26 cellular contexts compared by ENCODE assay signal in genomic region chr11:110446594-110446993, GRCh38.
"Had no signal": no experiment of that assay in that cellular context is flagged by ENCODE, and none has a peak within 500 bp of the region (broad histone marks: within the 10 kb centered on the region; RNA-seq: fewer than 3 reads in every experiment).

No MANE protein-coding gene starts in this region.

- H3K4me1 ChIP-seq: colonic mucosa, left lung, prostate gland, upper lobe of left lung had no signal

- DNase-seq: colonic mucosa; dermis blood vessel endothelial cell; effector memory CD4-positive, alpha-beta T cell; erythroblast; esophagus squamous epithelium; foreskin melanocyte; glutamatergic neuron; heart right ventricle; hippocampal formation; left cardiac atrium; left lung; mesenchymal stem cell; midbrain; naive thymus-derived CD4-positive, alpha-beta T cell; nucleus accumbens; right cardiac atrium; sigmoid colon; stimulated activated CD4-positive, alpha-beta T cell treated with anti-CD3 and anti-CD28 coated beads, Interleukin-2, amount 100 ng/mL, for 24 hours; stimulated activated CD4-positive, alpha-beta T cell treated with anti-CD3 and anti-CD28 coated beads, Interleukin-4, amount 100 ng/mL, for 24 hours; stimulated activated naive B cell treated with anti-CD40 and anti-IgM and Interleukin-4, amounts not matched to agents 10 μg/mL and 1 μg/mL and 100 μg/mL, for 72 hours; upper lobe of left lung had no signal

- H3K9me3 ChIP-seq: colonic mucosa, esophagus squamous epithelium, left lung, prostate gland, sigmoid colon, thoracic aorta, tibial nerve, upper lobe of left lung had no signal

- H3K36me3 ChIP-seq: colonic mucosa, prostate gland had no signal

- H3K27ac ChIP-seq: colonic mucosa, esophagus squamous epithelium, heart right ventricle, left lung, prostate gland, sigmoid colon, thoracic aorta, tibial nerve, upper lobe of left lung had no signal

- ATAC-seq: heart right ventricle; left cardiac atrium; left lung; naive thymus-derived CD4-positive, alpha-beta T cell; right cardiac atrium; stimulated activated naive B cell treated with anti-CD40 and anti-IgM and Interleukin-4, amounts not matched to agents 10 μg/mL and 1 μg/mL and 100 μg/mL, for 72 hours had no signal

- H3K27me3 ChIP-seq: colonic mucosa, esophagus squamous epithelium, heart right ventricle, left lung, sigmoid colon, tibial nerve, upper lobe of left lung had no signal

- H3K27me3 Mint-ChIP-seq: naive thymus-derived CD4-positive, alpha-beta T cell; stimulated activated naive B cell treated with anti-CD40 and anti-IgM and Interleukin-4, amounts not matched to agents 10 μg/mL and 1 μg/mL and 100 μg/mL, for 72 hours; stimulated activated naive CD8-positive, alpha-beta T cell treated with anti-CD3 and anti-CD28 coated beads, Interleukin-15, Interleukin-2, amounts not matched to agents 100 ng/mL and 50 ng/mL, for 24 hours had no signal

- H3K4me3 Mint-ChIP-seq: naive thymus-derived CD4-positive, alpha-beta T cell; nephron; stimulated activated naive B cell treated with anti-CD40 and anti-IgM and Interleukin-4, amounts not matched to agents 10 μg/mL and 1 μg/mL and 100 μg/mL, for 72 hours; stimulated activated naive CD8-positive, alpha-beta T cell treated with anti-CD3 and anti-CD28 coated beads, Interleukin-15, Interleukin-2, amounts not matched to agents 100 ng/mL and 50 ng/mL, for 24 hours had no signal

- H3K9me3 Mint-ChIP-seq: naive thymus-derived CD4-positive, alpha-beta T cell; nephron; stimulated activated naive B cell treated with anti-CD40 and anti-IgM and Interleukin-4, amounts not matched to agents 10 μg/mL and 1 μg/mL and 100 μg/mL, for 72 hours; stimulated activated naive CD8-positive, alpha-beta T cell treated with anti-CD3 and anti-CD28 coated beads, Interleukin-15, Interleukin-2, amounts not matched to agents 100 ng/mL and 50 ng/mL, for 24 hours had no signal

- H3K4me3 ChIP-seq: colonic mucosa, esophagus squamous epithelium, heart right ventricle, left lung, prostate gland, sigmoid colon, thoracic aorta, tibial nerve, upper lobe of left lung had no signal

- H3K27ac Mint-ChIP-seq: nephron; stimulated activated naive B cell treated with anti-CD40 and anti-IgM and Interleukin-4, amounts not matched to agents 10 μg/mL and 1 μg/mL and 100 μg/mL, for 72 hours; stimulated activated naive CD8-positive, alpha-beta T cell treated with anti-CD3 and anti-CD28 coated beads, Interleukin-15, Interleukin-2, amounts not matched to agents 100 ng/mL and 50 ng/mL, for 24 hours had no signal
